In genomic region chrX:71536285-71536684, GRCh38 we compare ENCODE assay signal across 1 cellular context.
TF ChIP-seq lines count a peak whose summit lies in the region.

No MANE protein-coding gene starts in this region.

TF ChIP-seq in GM12878, 131 proteins besides CTCF, POLR2A, EP300 and RAD21 (continued from another document):
- TF ChIP-seq CEBPZ (IDR thresholded peaks at IDR 0.05; ENCODE audit: low read depth, low read length): no peak
TF ChIP-seq in GM12878: peak in this region for 2.
